ENCODE assay signal across 19 cellular contexts in the genomic region with DNA sequence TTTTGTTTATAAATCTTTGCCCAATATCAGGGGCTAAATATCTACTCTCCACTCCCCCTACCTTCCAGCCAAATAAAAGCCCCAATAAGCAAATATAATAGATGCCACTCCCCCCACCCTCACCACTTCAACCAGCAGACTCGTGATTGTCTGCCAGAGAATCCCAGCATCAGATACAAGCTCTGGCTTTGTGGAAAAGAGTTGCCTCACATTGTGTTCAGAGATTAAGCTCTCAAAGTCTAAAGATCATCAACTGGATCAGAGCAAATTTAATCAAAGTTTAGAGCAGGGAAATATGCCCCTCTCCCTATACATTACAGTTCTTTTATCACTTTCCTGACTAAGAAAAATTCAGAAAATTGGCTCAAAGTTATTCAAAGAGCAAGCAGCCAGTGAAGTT. TPM values are rescaled to one million over a fixed set of nuclear protein-coding genes. Genes with fewer than 3 reads are reported as not detected.
DNase-seq lines count a peak whose midpoint lies in the region; ATAC-seq, FAIRE-seq and TF ChIP-seq lines count a peak whose summit lies in the region.
"Had no signal": no experiment of that assay in that cellular context is flagged by ENCODE, and none has a peak within 500 bp of the region (broad histone marks: within the 10 kb centered on the region; RNA-seq: fewer than 3 reads in every experiment).

No MANE protein-coding gene starts in this region.

- H3K4me3 Mint-ChIP-seq in astrocyte (ENCODE audit: unreplicated experiment): no peak overlapping the region
- no peak overlapping the region for H3K4me3 Mint-ChIP-seq in CD4-positive, alpha-beta memory T cell
- H3K4me3 Mint-ChIP-seq: CD14-positive monocyte had no signal

- no peak for FAIRE-seq in astrocyte (lab: Jason Lieb, UNC)
- FAIRE-seq: G401.6, H1 had no signal

- 28% methylated on average over 1 of the region's 1 CpG for WGBS in liver

- H3K27me3 Mint-ChIP-seq in astrocyte (ENCODE audit: low read depth, unreplicated experiment): no peaks in the 10 kb centered on the region
- H3K27me3 Mint-ChIP-seq in CD4-positive, alpha-beta memory T cell: peaks cover 20 to 22% of the 10 kb centered on the region in 2 donors

- POLR2A ChIA-PET in PC-9 (lab: Charles Lee; ENCODE audit: unreplicated experiment): interaction anchor here (0.6 kb wide), 1 partner anchor 11 kb away, joined by 4 read pairs; no protein-coding TSS in a partner anchor
- POLR2A ChIA-PET in CD4-positive, alpha-beta memory T cell (lab: Charles Lee; ENCODE audit: partially characterized antibody): no interaction called here

- H3K4me1 ChIP-seq in PC-9 (replicated peaks; ENCODE audit: insufficient read depth) (peaks cover 12% of the 10 kb centered on the region), astrocyte (ENCODE audit: insufficient read depth, low read length) (peaks cover 12% of the 10 kb centered on the region), liver (ENCODE audit: control insufficient read depth in 4 of 4, insufficient read depth in 4 of 4, low read length in 3 of 4) (peaks cover 4 to 34% (median 17%) of the 10 kb centered on the region in 4 donors)
- no peaks in the 10 kb centered on the region for H3K4me1 ChIP-seq in CD4-positive, alpha-beta memory T cell (ENCODE audit: insufficient read depth, low read length)

- H3K4me2 ChIP-seq in PC-9 (no peak overlapping the region), astrocyte (ENCODE audit: low read length) (no peak overlapping the region)

- no peak for ATAC-seq in GM21367 (IDR thresholded peaks at IDR 0.05; ENCODE audit: unreplicated experiment)
- no peak for ATAC-seq in HG03457 (IDR thresholded peaks at IDR 0.05; ENCODE audit: unreplicated experiment)
- ATAC-seq: PC-3 had no signal

- no peak for TF ChIP-seq CTCF in PC-9 (conservative IDR thresholded peaks at IDR 0.05)
- no peak for TF ChIP-seq CTCF in astrocyte (IDR thresholded peaks at IDR 0.05; ENCODE audit: insufficient read depth, low read depth, low read length)
- TF ChIP-seq CTCF in liver (IDR thresholded peaks at IDR 0.05; ENCODE audit: low read depth, low read length, missing input control): no peak

- H3K79me2 ChIP-seq in PC-9 (ENCODE audit: low read depth): no peaks in the 10 kb centered on the region
- H3K79me2 ChIP-seq in astrocyte (ENCODE audit: insufficient read depth, low read length): no peaks in the 10 kb centered on the region

- intact Hi-C loops in PC-9 (cut with micrococcal nuclease; ENCODE audit: unreplicated experiment): no loop called here
- intact Hi-C loops in CD4-positive, alpha-beta memory T cell (cut with micrococcal nuclease): no loop called here

- H3K9me3 ChIP-seq in PC-9 (ENCODE audit: insufficient read depth, low read depth) (no peaks in the 10 kb centered on the region), astrocyte (ENCODE audit: insufficient read depth, low read depth, low read length) (no peaks in the 10 kb centered on the region), liver (ENCODE audit: control insufficient read depth in 4 of 4, low read length in 3 of 4) (no peaks in the 10 kb centered on the region)
- no peaks in the 10 kb centered on the region for H3K9me3 ChIP-seq in CD4-positive, alpha-beta memory T cell (ENCODE audit: control insufficient read depth in 1 of 2, low read length in 2 of 2)

- no peaks in the 10 kb centered on the region for H3K36me3 Mint-ChIP-seq in astrocyte (ENCODE audit: low read depth, unreplicated experiment)
- no peaks in the 10 kb centered on the region for H3K36me3 Mint-ChIP-seq in CD4-positive, alpha-beta memory T cell
- H3K36me3 Mint-ChIP-seq: CD14-positive monocyte had no signal

- peaks cover 10% of the 10 kb centered on the region; the same call in 1 of the 2 replicates for H3F3A ChIP-seq in PC-9 (ENCODE audit: insufficient read depth, low read depth)

- no peaks in the 10 kb centered on the region for H3K27me3 ChIP-seq in PC-9 (ENCODE audit: insufficient read depth, low read depth)
- H3K27me3 ChIP-seq in astrocyte (ENCODE audit: insufficient read depth, low read length): no peaks in the 10 kb centered on the region
- no peaks in the 10 kb centered on the region for H3K27me3 ChIP-seq in liver (ENCODE audit: control insufficient read depth in 4 of 4, insufficient read depth in 4 of 4, low read length in 3 of 4)
- no peaks in the 10 kb centered on the region for H3K27me3 ChIP-seq in CD4-positive, alpha-beta memory T cell (ENCODE audit: insufficient read depth, low read length)

- H3K9me2 ChIP-seq in PC-9 (ENCODE audit: insufficient read depth): no peaks in the 10 kb centered on the region

- DNase-seq in PC-9 (no peak), astrocyte (ENCODE audit: low read depth) (no peak), GM19240 (ENCODE audit: insufficient read length, low spot score) (no peak)
- DNase-seq in CD4-positive, alpha-beta memory T cell: no peak
- DNase-seq: DMS 273 treated with DMSO at 0.1 percent for 48 hours, DND-41, KBM-7, NCI-H1417, NCI-H187 treated with DMSO at 0.1 percent for 48 hours, NCI-H345, NCI-H524 treated with DMSO at 0.1 percent for 48 hours had no signal

- H3K4me3 ChIP-seq in PC-9: no peak overlapping the region
- H3K4me3 ChIP-seq in astrocyte (ENCODE audit: insufficient read depth, low read depth, low read length): no peak overlapping the region
- H3K4me3 ChIP-seq in liver (ENCODE audit: low read depth in 1 of 3, low read length in 3 of 3): no peak overlapping the region
- H3K4me3 ChIP-seq in CD4-positive, alpha-beta memory T cell (ENCODE audit: low read length in 2 of 2): no peak overlapping the region

- H2AFZ ChIP-seq in PC-9 (no peak overlapping the region), astrocyte (ENCODE audit: low read depth, low read length) (no peak overlapping the region)

- H3K9me3 Mint-ChIP-seq in astrocyte (ENCODE audit: unreplicated experiment): no peaks in the 10 kb centered on the region
- no peaks in the 10 kb centered on the region for H3K9me3 Mint-ChIP-seq in CD4-positive, alpha-beta memory T cell

- H4K20me1 ChIP-seq in PC-9 (ENCODE audit: insufficient read depth) (no peaks in the 10 kb centered on the region), astrocyte (ENCODE audit: insufficient read depth, low read length) (no peaks in the 10 kb centered on the region)

- peak in 1 of 2 donors; percentile 7 for TF ChIP-seq RAD21 in liver (IDR thresholded peaks at IDR 0.05)

- peaks cover 26% of the 10 kb centered on the region for H3K4me1 Mint-ChIP-seq in astrocyte (ENCODE audit: low read depth, unreplicated experiment)
- no peaks in the 10 kb centered on the region for H3K4me1 Mint-ChIP-seq in CD4-positive, alpha-beta memory T cell

- no peak overlapping the region for H3K9ac ChIP-seq in astrocyte (ENCODE audit: low read length)
- peak overlapping the region in 1 of 2 donors; percentile 21 for H3K9ac ChIP-seq in liver (ENCODE audit: low read depth in 1 of 2, low read length in 2 of 2)

- H3K27ac ChIP-seq in PC-9 (peak overlapping the region; percentile 42; the same call in 1 of the 2 replicates), astrocyte (ENCODE audit: low read depth, low read length) (no peak overlapping the region), liver (ENCODE audit: low read depth in 1 of 2, low read length in 2 of 2) (peak overlapping the region in 1 of 2 donors; percentile 39)
- no peak overlapping the region for H3K27ac ChIP-seq in CD4-positive, alpha-beta memory T cell (ENCODE audit: low read depth, low read length)
- H3K27ac ChIP-seq: RWPE1 had no signal

- H3K36me3 ChIP-seq in PC-9 (ENCODE audit: low read depth) (no peaks in the 10 kb centered on the region), astrocyte (ENCODE audit: insufficient read depth, low read length) (no peaks in the 10 kb centered on the region), liver (ENCODE audit: control insufficient read depth in 4 of 4, insufficient read depth in 3 of 4, low read depth in 1 of 4, low read length in 3 of 4) (peaks cover 17 to 78% (median 61%) of the 10 kb centered on the region in 4 donors)
- no peaks in the 10 kb centered on the region for H3K36me3 ChIP-seq in CD4-positive, alpha-beta memory T cell (ENCODE audit: insufficient read depth, low read length)

- peak overlapping the region; percentile 97 for H3K27ac Mint-ChIP-seq in astrocyte (ENCODE audit: unreplicated experiment)
- H3K27ac Mint-ChIP-seq in CD4-positive, alpha-beta memory T cell: no peak overlapping the region

- CTCF ChIA-PET in PC-9 (lab: Charles Lee): no interaction called here
- CTCF ChIA-PET in CD4-positive, alpha-beta memory T cell (lab: Charles Lee; ENCODE audit: partially characterized antibody): no interaction called here

- no TSS peak for BruUV-seq in PC-9 (replicated peaks; lab: Mats Ljungman, UMichigan)

TF ChIP-seq in liver, 16 proteins besides CTCF, POLR2A, EP300 and RAD21:
- peak; percentile 56 for TF ChIP-seq SP1 (IDR thresholded peaks at IDR 0.05)
- peak; percentile 60 for TF ChIP-seq HNF4G (IDR thresholded peaks at IDR 0.05)
- peak; percentile 85 to 92 for TF ChIP-seq HNF4A (conservative IDR thresholded peaks at IDR 0.05)
- TF ChIP-seq, protein P1, sequence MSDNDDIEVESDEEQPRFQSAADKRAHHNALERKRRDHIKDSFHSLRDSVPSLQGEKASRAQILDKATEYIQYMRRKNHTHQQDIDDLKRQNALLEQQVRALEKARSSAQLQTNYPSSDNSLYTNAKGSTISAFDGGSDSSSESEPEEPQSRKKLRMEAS (IDR thresholded peaks at IDR 0.05): no peak
- TF ChIP-seq GABPA (IDR thresholded peaks at IDR 0.05 in 1 of 2, conservative IDR thresholded peaks at IDR 0.05 in 1 of 2): peak in 1 of 2 donors; percentile 16
- TF ChIP-seq RXRA (IDR thresholded peaks at IDR 0.05): peak; percentile 32 to 37
- TF ChIP-seq, protein P2, sequence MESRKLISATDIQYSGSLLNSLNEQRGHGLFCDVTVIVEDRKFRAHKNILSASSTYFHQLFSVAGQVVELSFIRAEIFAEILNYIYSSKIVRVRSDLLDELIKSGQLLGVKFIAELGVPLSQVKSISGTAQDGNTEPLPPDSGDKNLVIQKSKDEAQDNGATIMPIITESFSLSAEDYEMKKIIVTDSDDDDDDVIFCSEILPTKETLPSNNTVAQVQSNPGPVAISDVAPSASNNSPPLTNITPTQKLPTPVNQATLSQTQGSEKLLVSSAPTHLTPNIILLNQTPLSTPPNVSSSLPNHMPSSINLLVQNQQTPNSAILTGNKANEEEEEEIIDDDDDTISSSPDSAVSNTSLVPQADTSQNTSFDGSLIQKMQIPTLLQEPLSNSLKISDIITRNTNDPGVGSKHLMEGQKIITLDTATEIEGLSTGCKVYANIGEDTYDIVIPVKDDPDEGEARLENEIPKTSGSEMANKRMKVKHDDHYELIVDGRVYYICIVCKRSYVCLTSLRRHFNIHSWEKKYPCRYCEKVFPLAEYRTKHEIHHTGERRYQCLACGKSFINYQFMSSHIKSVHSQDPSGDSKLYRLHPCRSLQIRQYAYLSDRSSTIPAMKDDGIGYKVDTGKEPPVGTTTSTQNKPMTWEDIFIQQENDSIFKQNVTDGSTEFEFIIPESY (IDR thresholded peaks at IDR 0.05): no peak

RNA-seq across cellular contexts. Expression of a gene that starts 39.5 kb away (rescaled TPM):
- 4.1 and 5.1 TPM in 2 replicates for total RNA-seq in PC-9 (2021)
- total RNA-seq in astrocyte: 1.6 and 3.4 TPM in 2 replicates
- total RNA-seq in liver: 1,000 to 10,000 TPM in 1 of 2 donors, 1 to 10 TPM in 1; 9.9 to 1,131 TPM
- 100 to 1,000 TPM; 245 to 727 TPM for polyA plus RNA-seq in liver
- total RNA-seq in CD4-positive, alpha-beta memory T cell: not detected
- not detected for polyA plus RNA-seq in CD4-positive, alpha-beta memory T cell
- polyA plus RNA-seq: CD14-positive monocyte had no signal
